Comparison of ENCODE assay signal across 7 cellular contexts in genomic region chr10:24900888-24901685, GRCh38. TPM values are rescaled to one million over a fixed set of nuclear protein-coding genes. Genes with fewer than 3 reads are reported as not detected.
DNase-seq lines count a peak whose midpoint lies in the region; ATAC-seq and TF ChIP-seq lines count a peak whose summit lies in the region.

No MANE protein-coding gene starts in this region.

- peak overlapping the region; percentile 92 for H3K27ac ChIP-seq in RWPE1
- H3K27ac ChIP-seq in left lung = peak overlapping the region in 1 of 2 donors; percentile 61

- DNase-seq in RWPE1 (ENCODE audit: low spot score) (no peak), left lung (no peak), WTC11 (ENCODE audit: low spot score) (no peak), ureter (ENCODE audit: low spot score) (no peak)
- no peak for DNase-seq in effector CD8-positive, alpha-beta T cell (lab: John Stamatoyannopoulos, UW)

- no peak for TF ChIP-seq CTCF in RWPE1 (conservative IDR thresholded peaks at IDR 0.05; ENCODE audit: low read depth)
- TF ChIP-seq CTCF in left lung (IDR thresholded peaks at IDR 0.05) = no peak
- no peak for TF ChIP-seq CTCF in WTC11 (IDR thresholded peaks at IDR 0.05)

- intact Hi-C loops in left lung (cut with DNase I) = no loop called here

- H3K9me3 Mint-ChIP-seq in WTC11 = no peaks in the 10 kb centered on the region

- H3K4me1 Mint-ChIP-seq in WTC11 = peaks cover 4% of the 10 kb centered on the region; the same call in 1 of the 2 replicates

- peaks cover 9 to 11% of the 10 kb centered on the region in 2 donors for H3K4me1 ChIP-seq in left lung

- H3K36me3 Mint-ChIP-seq in WTC11 = no peaks in the 10 kb centered on the region

- CTCF ChIA-PET in RWPE1 (lab: Yijun Ruan, JAX) (no interaction called here), WTC11 (lab: Charles Lee) (interaction anchor here (1.2 kb wide), 1 partner anchor 283 kb away, joined by 3 read pairs; no protein-coding TSS in a partner anchor)

- H3K27ac Mint-ChIP-seq in WTC11 = no peak overlapping the region

- H3K9me3 ChIP-seq in left lung = no peaks in the 10 kb centered on the region

- ATAC-seq in GM19035 (IDR thresholded peaks at IDR 0.05; ENCODE audit: unreplicated experiment) = peak; percentile 86
- peak; percentile 82 for ATAC-seq in HG02870 (IDR thresholded peaks at IDR 0.05; ENCODE audit: unreplicated experiment)
- peak; percentile 43 for ATAC-seq in left lung
- no peak for ATAC-seq in WTC11

- H3K36me3 ChIP-seq in left lung = no peaks in the 10 kb centered on the region

- H3K27me3 Mint-ChIP-seq in WTC11 (ENCODE audit: low read depth) = no peaks in the 10 kb centered on the region; the same call in 1 of the 2 replicates

- H3K4me3 Mint-ChIP-seq in WTC11 = no peak overlapping the region

- no peak overlapping the region for H3K4me3 ChIP-seq in left lung

- POLR2A ChIA-PET in RWPE1 (lab: Yijun Ruan, JAX; ENCODE audit: low non-redundant PET) = interaction anchor here (0.6 kb wide), 1 partner anchor 23 kb away, joined by 3 read pairs; no protein-coding TSS in a partner anchor
- POLR2A ChIA-PET in WTC11 (lab: Charles Lee) = no interaction called here

- H3K27me3 ChIP-seq in left lung = no peaks in the 10 kb centered on the region

TF ChIP-seq in WTC11, 78 proteins besides CTCF, POLR2A, EP300 and RAD21:
- TF ChIP-seq OVOL2 (CRISPR knock-in tag; IDR thresholded peaks at IDR 0.05; ENCODE audit: borderline replicate concordance) (no peak), ESRRA (CRISPR knock-in tag; IDR thresholded peaks at IDR 0.05; ENCODE audit: borderline replicate concordance) (no peak), ZNF512 (CRISPR knock-in tag; IDR thresholded peaks at IDR 0.05; ENCODE audit: borderline replicate concordance) (no peak), CBFB (CRISPR knock-in tag; IDR thresholded peaks at IDR 0.05; ENCODE audit: low read depth) (no peak), FOXP1 (CRISPR knock-in tag; IDR thresholded peaks at IDR 0.05; ENCODE audit: borderline replicate concordance) (no peak), HMGXB4 (CRISPR knock-in tag; IDR thresholded peaks at IDR 0.05) (no peak), IRF1 (CRISPR knock-in tag; IDR thresholded peaks at IDR 0.05) (no peak), ZNF423 (CRISPR knock-in tag; IDR thresholded peaks at IDR 0.05) (no peak), ZNF416 (CRISPR knock-in tag; IDR thresholded peaks at IDR 0.05) (no peak), TEAD1 (CRISPR knock-in tag; IDR thresholded peaks at IDR 0.05) (no peak), NFYB (CRISPR knock-in tag; conservative IDR thresholded peaks at IDR 0.05; ENCODE audit: low read depth) (no peak), ZNF281 (CRISPR knock-in tag; IDR thresholded peaks at IDR 0.05) (no peak), E2F5 (CRISPR knock-in tag; IDR thresholded peaks at IDR 0.05) (no peak)
- TF ChIP-seq, protein P1, sequence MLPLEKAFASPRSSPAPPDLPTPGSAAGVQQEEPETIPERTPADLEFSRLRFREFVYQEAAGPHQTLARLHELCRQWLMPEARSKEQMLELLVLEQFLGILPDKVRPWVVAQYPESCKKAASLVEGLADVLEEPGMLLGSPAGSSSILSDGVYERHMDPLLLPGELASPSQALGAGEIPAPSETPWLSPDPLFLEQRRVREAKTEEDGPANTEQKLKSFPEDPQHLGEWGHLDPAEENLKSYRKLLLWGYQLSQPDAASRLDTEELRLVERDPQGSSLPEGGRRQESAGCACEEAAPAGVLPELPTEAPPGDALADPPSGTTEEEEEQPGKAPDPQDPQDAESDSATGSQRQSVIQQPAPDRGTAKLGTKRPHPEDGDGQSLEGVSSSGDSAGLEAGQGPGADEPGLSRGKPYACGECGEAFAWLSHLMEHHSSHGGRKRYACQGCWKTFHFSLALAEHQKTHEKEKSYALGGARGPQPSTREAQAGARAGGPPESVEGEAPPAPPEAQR (CRISPR knock-in tag; IDR thresholded peaks at IDR 0.05) = no peak
- TF ChIP-seq, protein P2, sequence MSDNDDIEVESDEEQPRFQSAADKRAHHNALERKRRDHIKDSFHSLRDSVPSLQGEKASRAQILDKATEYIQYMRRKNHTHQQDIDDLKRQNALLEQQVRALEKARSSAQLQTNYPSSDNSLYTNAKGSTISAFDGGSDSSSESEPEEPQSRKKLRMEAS (CRISPR knock-in tag; IDR thresholded peaks at IDR 0.05) = no peak

RNA-seq across cellular contexts. Expression of gene PRTFDC1, which starts 51.3 kb away (rescaled TPM):
- total RNA-seq in left lung = 1 to 10 TPM; 5.2 to 8.2 TPM
- 4.8 to 6.4 TPM (median 6.1 TPM) in 3 replicates for total RNA-seq in WTC11 (2021)
- 8.5 TPM for total RNA-seq in ureter
